Comparison of ENCODE assay signal across 20 cellular contexts in genomic region chr3:100361897-100362296, GRCh38. TPM values are rescaled to one million over a fixed set of nuclear protein-coding genes. Genes with fewer than 3 reads are reported as not detected.
A peak's percentile ranks its signal among the peaks of the same experiment; 100 is the strongest.
DNase-seq lines count a peak whose midpoint lies in the region; ATAC-seq, FAIRE-seq and TF ChIP-seq lines count a peak whose summit lies in the region.
"Had no signal": no experiment of that assay in that cellular context is flagged by ENCODE, and none has a peak within 500 bp of the region (broad histone marks: within the 10 kb centered on the region; RNA-seq: fewer than 3 reads in every experiment).

No MANE protein-coding gene starts in this region.

- H3K4me1 Mint-ChIP-seq in activated T-helper 17 cell treated with anti-CD3 and anti-CD28 coated beads, Interleukin-2, amount 50 U/mL, for 72 hours = no peaks in the 10 kb centered on the region
- H3K4me1 Mint-ChIP-seq: GM23338 had no signal

- H3K79me2 ChIP-seq in HepG2 (ENCODE audit: insufficient read depth, low read length) (no peaks in the 10 kb centered on the region), mesendoderm (ENCODE audit: control insufficient read depth, insufficient read depth, low read length) (no peaks in the 10 kb centered on the region)

- TF ChIP-seq CTCF in HEK293 (tag by site-specific recombination; IDR thresholded peaks at IDR 0.05) (no peak), HepG2 (CRISPR knock-in tag; IDR thresholded peaks at IDR 0.05) (no peak), transverse colon (IDR thresholded peaks at IDR 0.05) (no peak)

- FAIRE-seq in GM12892 (lab: Jason Lieb, UNC) (peak; percentile 46), HepG2 (lab: Jason Lieb, UNC) (no peak)
- FAIRE-seq: A204.1, D721Med, G401.6, GM18507, H54 had no signal

- POLR2A ChIA-PET in HEK293 (lab: Yijun Ruan, JAX) = no interaction called here
- POLR2A ChIA-PET in HepG2 (lab: Yijun Ruan, JAX) = no interaction called here

- no peak overlapping the region for H3K4me2 ChIP-seq in HepG2 (ENCODE audit: low read depth, low read length)
- H3K4me2 ChIP-seq in mesendoderm (ENCODE audit: low read length) = no peak overlapping the region
- H3K4me2 ChIP-seq: GM23338 had no signal

- CTCF ChIA-PET in HEK293 (lab: Yijun Ruan, JAX) (no interaction called here), HepG2 (lab: Yijun Ruan, JAX; ENCODE audit: low intra/inter-chr PET ratio, low total read pairs) (no interaction called here)

- H3K27me3 ChIP-seq in HepG2 (ENCODE audit: control insufficient read depth in 1 of 2, insufficient read depth in 2 of 2, low read length in 2 of 2) = no peaks in the 10 kb centered on the region
- H3K27me3 ChIP-seq in mesendoderm (ENCODE audit: insufficient read depth, low read length, poor library complexity) = no peaks in the 10 kb centered on the region
- no peaks in the 10 kb centered on the region for H3K27me3 ChIP-seq in transverse colon

- ATAC-seq in activated T-helper 17 cell treated with anti-CD3 and anti-CD28 coated beads, Interleukin-2, amount 50 U/mL, for 72 hours (replicated peaks) = no peak
- ATAC-seq in HepG2 = no peak
- ATAC-seq in HG02970 (IDR thresholded peaks at IDR 0.05; ENCODE audit: low FRiP score, unreplicated experiment) = no peak
- ATAC-seq: GM23338 had no signal

- TF ChIP-seq EP300 in HepG2 (IDR thresholded peaks at IDR 0.05; ENCODE audit: low read depth in 2 of 2, low read length in 2 of 2) (no peak), HepG2 (CRISPR knock-in tag; IDR thresholded peaks at IDR 0.05; ENCODE audit: borderline replicate concordance) (no peak), transverse colon (IDR thresholded peaks at IDR 0.05; ENCODE audit: low read depth) (no peak)

- no peak overlapping the region for H4K5ac ChIP-seq in mesendoderm (ENCODE audit: low read length)

- no peak overlapping the region for H3K27ac ChIP-seq in HEK293 (ENCODE audit: extremely low read depth, low read depth, low read length)
- no peak overlapping the region for H3K27ac ChIP-seq in HepG2 (ENCODE audit: extremely low read length, insufficient read depth, low read length)
- no peak overlapping the region for H3K27ac ChIP-seq in mesendoderm (ENCODE audit: low read depth, low read length)
- no peak overlapping the region for H3K27ac ChIP-seq in transverse colon
- H3K27ac ChIP-seq: C4-2B had no signal

- H4K8ac ChIP-seq in mesendoderm (ENCODE audit: low read depth, low read length) = no peak overlapping the region

- H3K18ac ChIP-seq in mesendoderm (ENCODE audit: low read length) = no peak overlapping the region

- no peak overlapping the region for H3K9ac ChIP-seq in HepG2 (ENCODE audit: insufficient read depth, low read depth, low read length)
- H3K9ac ChIP-seq in mesendoderm (ENCODE audit: low read length) = no peak overlapping the region

- H3K4me3 ChIP-seq in HEK293 (ENCODE audit: low read depth, low read length) (no peak overlapping the region), HepG2 (replicated peaks in 1 of 3; ENCODE audit: insufficient read depth in 1 of 3, low read depth in 2 of 3, low read length in 3 of 3) (no peak overlapping the region), mesendoderm (ENCODE audit: low read length) (no peak overlapping the region), transverse colon (no peak overlapping the region)
- H3K4me3 ChIP-seq: GM23338 had no signal

- no peak for TF ChIP-seq POLR2A in GM12892 (IDR thresholded peaks at IDR 0.05; ENCODE audit: low read depth, low read length)
- TF ChIP-seq POLR2A in HepG2 (IDR thresholded peaks at IDR 0.05; ENCODE audit: insufficient read depth in 1 of 2, low read depth in 2 of 2, low read length in 2 of 2) = no peak
- TF ChIP-seq POLR2A in transverse colon (IDR thresholded peaks at IDR 0.05) = no peak

- 100% methylated on average over 1 of the region's 1 CpG for WGBS in HepG2 (ENCODE audit: low lambda C conversion rate)
- no CpG with 5 or more reads among the region's 1 CpG for WGBS in mesendoderm (ENCODE audit: extremely low coverage, insufficient coverage, low lambda C conversion rate)
- WGBS in transverse colon (ENCODE audit: low coverage in 1 of 2), 2 donors = 78 to 80% methylated on average over 1 of the region's 1 CpG

- intact Hi-C loops in HepG2 (cut with micrococcal nuclease; ENCODE audit: unreplicated experiment) = no loop called here
- intact Hi-C loops in transverse colon (cut with DNase I; ENCODE audit: low total_unique reads) = no loop called here

- no peaks in the 10 kb centered on the region for H3K27me3 Mint-ChIP-seq in activated T-helper 17 cell treated with anti-CD3 and anti-CD28 coated beads, Interleukin-2, amount 50 U/mL, for 72 hours
- H3K27me3 Mint-ChIP-seq: CD4-positive, alpha-beta T cell had no signal

- BruUV-seq in HepG2 (replicated peaks; lab: Mats Ljungman, UMichigan) = no TSS peak

- H3K23ac ChIP-seq in mesendoderm (ENCODE audit: low read length) = no peak overlapping the region

- no peaks in the 10 kb centered on the region for H3K9me3 ChIP-seq in HEK293 (ENCODE audit: control insufficient read depth, insufficient read depth, low read depth, low read length)
- peaks cover 4% of the 10 kb centered on the region; the same call in 1 of the 2 replicates for H3K9me3 ChIP-seq in HepG2 (ENCODE audit: low read length)
- H3K9me3 ChIP-seq in transverse colon = no peaks in the 10 kb centered on the region
- H3K9me3 ChIP-seq: Caco-2 had no signal

- H3K36me3 Mint-ChIP-seq in activated T-helper 17 cell treated with anti-CD3 and anti-CD28 coated beads, Interleukin-2, amount 50 U/mL, for 72 hours (ENCODE audit: low read depth) = peaks cover 88% of the 10 kb centered on the region

- in situ Hi-C loops in HepG2 (cut with HindIII; ENCODE audit: extremely low pct_ligation_motif_present, low pct_unique_long_range_greater_than_20kb) (no loop called here), transverse colon (cut with MboI; ENCODE audit: low pct_ligation_motif_present in 1 of 4, low pct_unique_long_range_greater_than_20kb in 1 of 4, low sequenced_read_pairs in 3 of 4) (no loop called here)

- DNase-seq in GM12892 (ENCODE audit: insufficient read length) (no peak), HepG2 (ENCODE audit: low spot score) (no peak), mesendoderm (no peak), transverse colon (no peak)
- DNase-seq in stimulated activated CD4-positive, alpha-beta T cell treated with anti-CD3 and anti-CD28 coated beads, Interleukin-15, amount 100 ng/mL, for 24 hours = no peak
- DNase-seq: ACHN; CD4-positive, alpha-beta T cell; HCEC 1CT; HFFc6 had no signal

- TF ChIP-seq RAD21 in HepG2 (CRISPR knock-in tag; IDR thresholded peaks at IDR 0.05) = no peak

- no peak overlapping the region for H3K4me3 Mint-ChIP-seq in activated T-helper 17 cell treated with anti-CD3 and anti-CD28 coated beads, Interleukin-2, amount 50 U/mL, for 72 hours
- H3K4me3 Mint-ChIP-seq: CD4-positive, alpha-beta T cell; GM23338; HFFc6 had no signal

- peaks cover 7 to 75% of the 10 kb centered on the region in 2 experiments; a peak in 2 of 3 replicates for H3K36me3 ChIP-seq in HEK293 (ENCODE audit: control insufficient read depth in 2 of 2, insufficient read depth in 1 of 2, low read length in 2 of 2)
- H3K36me3 ChIP-seq in HepG2 (replicated peaks in 1 of 2; ENCODE audit: control insufficient read depth in 1 of 2, insufficient read depth in 2 of 2, low read length in 2 of 2) = peaks cover 2 to 23% of the 10 kb centered on the region in 2 experiments; a peak in 4 of 5 replicates
- peaks cover 2% of the 10 kb centered on the region for H3K36me3 ChIP-seq in mesendoderm (ENCODE audit: control insufficient read depth, insufficient read depth, low read length)
- peaks cover 0 to 37% (median 8%) of the 10 kb centered on the region in 4 donors for H3K36me3 ChIP-seq in transverse colon

- no peaks in the 10 kb centered on the region for H3K79me1 ChIP-seq in mesendoderm (ENCODE audit: low read length)

- peak overlapping the region; percentile 74 for H3K27ac Mint-ChIP-seq in activated T-helper 17 cell treated with anti-CD3 and anti-CD28 coated beads, Interleukin-2, amount 50 U/mL, for 72 hours
- H3K27ac Mint-ChIP-seq: GM23338, HFFc6 had no signal

- no peak overlapping the region for H2BK15ac ChIP-seq in mesendoderm (replicated peaks; ENCODE audit: low read depth)

- no peak overlapping the region for H2AFZ ChIP-seq in HepG2 (ENCODE audit: low read length)
- H2AFZ ChIP-seq: GM23338 had no signal

- no peak overlapping the region for H2BK5ac ChIP-seq in mesendoderm (ENCODE audit: low read length)

- H3K4me1 ChIP-seq in HEK293 (ENCODE audit: control insufficient read depth, insufficient read depth, low read length) (no peaks in the 10 kb centered on the region), HepG2 (ENCODE audit: insufficient read depth, low read length) (peaks cover 25% of the 10 kb centered on the region), mesendoderm (ENCODE audit: control insufficient read depth, low read depth, low read length) (no peaks in the 10 kb centered on the region), transverse colon (no peaks in the 10 kb centered on the region)
- H3K4me1 ChIP-seq: Caco-2 had no signal

- no peak overlapping the region for H3K56ac ChIP-seq in mesendoderm (ENCODE audit: low read length)

- H2BK120ac ChIP-seq in mesendoderm (ENCODE audit: low read depth, low read length) = no peak overlapping the region

- peaks cover 4% of the 10 kb centered on the region for H3K9me3 Mint-ChIP-seq in activated T-helper 17 cell treated with anti-CD3 and anti-CD28 coated beads, Interleukin-2, amount 50 U/mL, for 72 hours
- H3K9me3 Mint-ChIP-seq: CD4-positive, alpha-beta T cell had no signal

- H3K4ac ChIP-seq in mesendoderm (ENCODE audit: low read depth, low read length) = no peak overlapping the region

- no peaks in the 10 kb centered on the region for H4K20me1 ChIP-seq in HepG2 (ENCODE audit: insufficient read depth, low read length)

- H2AK5ac ChIP-seq in mesendoderm (ENCODE audit: low read length) = no peak overlapping the region

RNA-seq across cellular contexts. Expression of gene NIT2, which starts 27.3 kb away (rescaled TPM):
- 130 TPM for polyA plus RNA-seq in GM12892 (2012; ENCODE audit: missing spikeins)
- 10 to 100 TPM; 45.3 to 60.1 TPM for total RNA-seq in activated T-helper 17 cell treated with anti-CD3 and anti-CD28 coated beads, Interleukin-2, amount 50 U/mL, for 72 hours
- total RNA-seq in HepG2 (2016; rRNA removed; fragmentation: Illumina TruSeq; extraction: Trizol) (49.1 and 54.3 TPM in 2 replicates), transverse colon (10 to 100 TPM; 13.8 to 25.1 (median 18.8) TPM)
- total RNA-seq in HepG2 (2016; cell fraction: cytosol; rRNA removed; fragmentation: Illumina TruSeq; extraction: Trizol; ENCODE audit: low read depth) = 8.5 and 10.3 TPM in 2 replicates
- total RNA-seq in HepG2 (2016; cell fraction: insoluble cytoplasmic fraction; rRNA removed; fragmentation: Illumina TruSeq; extraction: Trizol) = 50.7 and 55.5 TPM in 2 replicates
- 15.4 and 15.6 TPM in 2 replicates for total RNA-seq in HepG2 (2016; cell fraction: membrane; rRNA removed; fragmentation: Illumina TruSeq; extraction: Trizol)
- total RNA-seq in HepG2 (2016; cell fraction: nucleus; rRNA removed; fragmentation: Illumina TruSeq; extraction: Trizol) = 42.6 and 44.4 TPM in 2 replicates
- 41.4 and 43.4 TPM in 2 replicates for polyA plus RNA-seq in HepG2 (2011; rRNA removed)
- polyA plus RNA-seq in HepG2 (2011; cell fraction: cytosol; rRNA removed) = 10.6 and 16.0 TPM in 2 replicates
- polyA plus RNA-seq in HepG2 (2011; cell fraction: nucleus; rRNA removed) = 89.2 and 101 TPM in 2 replicates
- polyA plus RNA-seq in HepG2 (2012) = 26.0 and 34.9 TPM in 2 replicates
- 14.8 and 14.9 TPM in 2 replicates for polyA plus RNA-seq in HepG2 (2016; cell fraction: cytosol; fragmentation: Illumina TruSeq; extraction: Trizol; ENCODE audit: low read depth)
- 47.6 and 48.6 TPM in 2 replicates for polyA plus RNA-seq in HepG2 (2016; cell fraction: insoluble cytoplasmic fraction; fragmentation: Illumina TruSeq; extraction: Trizol; ENCODE audit: low read depth)
- 10.6 and 12.0 TPM in 2 replicates for polyA plus RNA-seq in HepG2 (2016; cell fraction: membrane; fragmentation: Illumina TruSeq; extraction: Trizol; ENCODE audit: low read depth)
- 78.3 and 81.9 TPM in 2 replicates for polyA plus RNA-seq in HepG2 (2016; cell fraction: nucleus; fragmentation: Illumina TruSeq; extraction: Trizol; ENCODE audit: insufficient read depth, low read depth)
- polyA minus RNA-seq in HepG2 (2011; rRNA and poly(A)+ RNA removed; ENCODE audit: low replicate concordance) = 7.3 and 20.3 TPM in 2 replicates
- polyA minus RNA-seq in HepG2 (2011; cell fraction: cytosol; rRNA and poly(A)+ RNA removed) = 4.6 and 5.9 TPM in 2 replicates
- 32.6 and 33.7 TPM in 2 replicates for polyA minus RNA-seq in HepG2 (2011; cell fraction: nucleus; rRNA and poly(A)+ RNA removed)
- polyA plus RNA-seq in mesendoderm (2013, experiment 1 of 2) = 16.8 TPM
- polyA plus RNA-seq in mesendoderm (2013, experiment 2 of 2) = 16.2 TPM

RNA-seq across cellular contexts. Expression of gene TOMM70, which starts 39.0 kb away (rescaled TPM):
- 33.3 TPM for polyA plus RNA-seq in GM12892 (2012; ENCODE audit: missing spikeins)
- total RNA-seq in activated T-helper 17 cell treated with anti-CD3 and anti-CD28 coated beads, Interleukin-2, amount 50 U/mL, for 72 hours = 10 to 100 TPM; 33.5 to 52.4 TPM
- total RNA-seq in HepG2 (2016; rRNA removed; fragmentation: Illumina TruSeq; extraction: Trizol) = 77.2 and 95.2 TPM in 2 replicates
- total RNA-seq in HepG2 (2016; cell fraction: cytosol; rRNA removed; fragmentation: Illumina TruSeq; extraction: Trizol; ENCODE audit: low read depth) = 6.5 and 9.2 TPM in 2 replicates
- 75.3 and 96.0 TPM in 2 replicates for total RNA-seq in HepG2 (2016; cell fraction: insoluble cytoplasmic fraction; rRNA removed; fragmentation: Illumina TruSeq; extraction: Trizol)
- 31.5 and 33.7 TPM in 2 replicates for total RNA-seq in HepG2 (2016; cell fraction: membrane; rRNA removed; fragmentation: Illumina TruSeq; extraction: Trizol)
- 50.1 and 54.0 TPM in 2 replicates for total RNA-seq in HepG2 (2016; cell fraction: nucleus; rRNA removed; fragmentation: Illumina TruSeq; extraction: Trizol)
- polyA plus RNA-seq in HepG2 (2011; rRNA removed) = 20.7 and 27.0 TPM in 2 replicates
- 11.9 and 15.5 TPM in 2 replicates for polyA plus RNA-seq in HepG2 (2011; cell fraction: cytosol; rRNA removed)
- polyA plus RNA-seq in HepG2 (2011; cell fraction: nucleus; rRNA removed) = 8.0 and 10.2 TPM in 2 replicates
- 30.9 and 42.1 TPM in 2 replicates for polyA plus RNA-seq in HepG2 (2012)
- 3.9 and 4.3 TPM in 2 replicates for polyA plus RNA-seq in HepG2 (2016; cell fraction: cytosol; fragmentation: Illumina TruSeq; extraction: Trizol; ENCODE audit: low read depth)
- 74.4 and 75.6 TPM in 2 replicates for polyA plus RNA-seq in HepG2 (2016; cell fraction: insoluble cytoplasmic fraction; fragmentation: Illumina TruSeq; extraction: Trizol; ENCODE audit: low read depth)
- 14.2 and 15.7 TPM in 2 replicates for polyA plus RNA-seq in HepG2 (2016; cell fraction: membrane; fragmentation: Illumina TruSeq; extraction: Trizol; ENCODE audit: low read depth)
- polyA plus RNA-seq in HepG2 (2016; cell fraction: nucleus; fragmentation: Illumina TruSeq; extraction: Trizol; ENCODE audit: insufficient read depth, low read depth) = 44.0 and 46.4 TPM in 2 replicates
- 24.9 and 26.6 TPM in 2 replicates for polyA minus RNA-seq in HepG2 (2011; rRNA and poly(A)+ RNA removed; ENCODE audit: low replicate concordance)
- polyA minus RNA-seq in HepG2 (2011; cell fraction: cytosol; rRNA and poly(A)+ RNA removed) = 41.5 and 45.5 TPM in 2 replicates
- 43.3 and 46.1 TPM in 2 replicates for polyA minus RNA-seq in HepG2 (2011; cell fraction: nucleus; rRNA and poly(A)+ RNA removed)
- polyA plus RNA-seq in mesendoderm (2013, experiment 1 of 2) = 37.3 TPM
- polyA plus RNA-seq in mesendoderm (2013, experiment 2 of 2) = 35.8 TPM
- total RNA-seq in transverse colon = 10 to 100 TPM; 13.1 to 38.1 (median 33.0) TPM

RNA-seq across cellular contexts. Expression of gene LNP1, which starts 39.4 kb away (rescaled TPM):
- polyA plus RNA-seq in GM12892 (2012; ENCODE audit: missing spikeins) = 0.95 TPM
- 1 to 10 TPM; 1.4 to 1.8 TPM for total RNA-seq in activated T-helper 17 cell treated with anti-CD3 and anti-CD28 coated beads, Interleukin-2, amount 50 U/mL, for 72 hours
- total RNA-seq in HepG2 (2016; rRNA removed; fragmentation: Illumina TruSeq; extraction: Trizol) = 6.0 and 7.0 TPM in 2 replicates
- total RNA-seq in HepG2 (2016; cell fraction: cytosol; rRNA removed; fragmentation: Illumina TruSeq; extraction: Trizol; ENCODE audit: low read depth) = 3.0 and 3.4 TPM in 2 replicates
- 6.4 and 6.6 TPM in 2 replicates for total RNA-seq in HepG2 (2016; cell fraction: insoluble cytoplasmic fraction; rRNA removed; fragmentation: Illumina TruSeq; extraction: Trizol)
- 7.4 and 9.1 TPM in 2 replicates for total RNA-seq in HepG2 (2016; cell fraction: membrane; rRNA removed; fragmentation: Illumina TruSeq; extraction: Trizol)
- 10.3 and 12.6 TPM in 2 replicates for total RNA-seq in HepG2 (2016; cell fraction: nucleus; rRNA removed; fragmentation: Illumina TruSeq; extraction: Trizol)
- 3.4 and 3.6 TPM in 2 replicates for polyA plus RNA-seq in HepG2 (2011; rRNA removed)
- 4.9 and 6.1 TPM in 2 replicates for polyA plus RNA-seq in HepG2 (2011; cell fraction: cytosol; rRNA removed)
- polyA plus RNA-seq in HepG2 (2011; cell fraction: nucleus; rRNA removed) = 7.0 and 8.3 TPM in 2 replicates
- 3.7 and 5.4 TPM in 2 replicates for polyA plus RNA-seq in HepG2 (2012)
- 2.3 and 3.0 TPM in 2 replicates for polyA plus RNA-seq in HepG2 (2016; cell fraction: cytosol; fragmentation: Illumina TruSeq; extraction: Trizol; ENCODE audit: low read depth)
- polyA plus RNA-seq in HepG2 (2016; cell fraction: insoluble cytoplasmic fraction; fragmentation: Illumina TruSeq; extraction: Trizol; ENCODE audit: low read depth) = 6.5 and 7.3 TPM in 2 replicates
- polyA plus RNA-seq in HepG2 (2016; cell fraction: membrane; fragmentation: Illumina TruSeq; extraction: Trizol; ENCODE audit: low read depth) = 6.5 and 6.9 TPM in 2 replicates
- polyA plus RNA-seq in HepG2 (2016; cell fraction: nucleus; fragmentation: Illumina TruSeq; extraction: Trizol; ENCODE audit: insufficient read depth, low read depth) = 4.8 and 5.0 TPM in 2 replicates
- polyA minus RNA-seq in HepG2 (2011; rRNA and poly(A)+ RNA removed; ENCODE audit: low replicate concordance) = 9.4 and 11.0 TPM in 2 replicates
- 4.6 and 6.0 TPM in 2 replicates for polyA minus RNA-seq in HepG2 (2011; cell fraction: cytosol; rRNA and poly(A)+ RNA removed)
- polyA minus RNA-seq in HepG2 (2011; cell fraction: nucleus; rRNA and poly(A)+ RNA removed) = 49.2 and 56.0 TPM in 2 replicates
- polyA plus RNA-seq in mesendoderm (2013, experiment 1 of 2) = 3.8 TPM
- polyA plus RNA-seq in mesendoderm (2013, experiment 2 of 2) = 3.4 TPM
- total RNA-seq in transverse colon = 1 to 10 TPM in 1 of 4 donors, under 1 TPM in 2, not detected in 1; 0.27 to 2.2 (median 0.40) TPM
